8 cellular contexts compared by ENCODE assay signal in the genomic region with DNA sequence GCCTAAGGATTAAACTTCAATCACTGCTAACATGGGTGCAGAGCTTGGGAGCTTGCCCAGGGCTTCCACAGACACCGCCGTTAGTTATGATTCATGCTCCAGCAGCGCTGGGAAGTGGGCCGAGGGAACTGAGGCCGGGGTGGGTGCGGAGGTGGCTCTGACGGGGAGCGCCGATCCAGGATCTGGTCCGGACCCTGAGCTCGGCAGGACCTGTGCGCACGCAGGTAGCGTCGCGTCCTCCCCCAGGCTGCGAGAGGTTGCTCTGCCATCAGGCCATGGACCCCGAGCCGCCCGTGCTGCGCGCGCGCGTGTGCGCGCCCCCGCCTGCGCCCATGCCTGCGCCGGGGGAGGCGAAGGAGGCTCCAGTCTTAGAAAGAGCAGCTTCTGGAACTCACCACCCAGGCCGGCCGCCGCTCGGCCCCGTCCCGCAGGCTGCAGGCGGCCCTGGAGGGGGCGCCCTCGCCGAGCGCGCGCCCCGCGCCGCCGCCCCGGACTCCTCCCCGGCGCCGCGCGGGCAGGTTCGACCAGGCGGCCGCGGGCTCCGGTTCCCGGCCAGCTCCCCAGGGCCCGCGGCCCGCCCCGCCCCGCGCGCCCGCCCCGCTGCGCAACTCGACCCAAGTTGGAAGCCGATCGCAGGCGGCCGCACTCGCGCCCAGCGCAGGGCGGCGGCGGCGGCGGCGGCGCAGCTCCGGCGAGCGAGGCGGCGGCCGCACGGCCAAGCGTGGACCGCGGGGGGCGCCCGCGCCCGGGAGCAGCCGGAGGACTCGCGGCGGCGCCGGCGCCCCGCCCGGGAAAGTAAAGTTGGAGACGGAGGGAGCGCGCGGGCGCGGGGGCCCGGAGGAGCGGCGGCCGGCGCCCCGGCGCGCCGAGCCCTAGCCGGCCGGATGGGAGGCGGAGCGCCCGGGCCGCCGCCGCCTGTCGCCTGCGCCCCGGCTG. TPM values are rescaled to one million over a fixed set of nuclear protein-coding genes. Genes with fewer than 3 reads are reported as not detected.
DNase-seq lines count a peak whose midpoint lies in the region; ATAC-seq and TF ChIP-seq lines count a peak whose summit lies in the region.

No MANE protein-coding gene starts in this region.

- DNase-seq in BE2C (peak; percentile 81), HuH-7.5 (ENCODE audit: low spot score) (peak; percentile 97), astrocyte of the hippocampus (ENCODE audit: low read depth, low spot score) (peak; percentile 73), iPS-NIHi7 (ENCODE audit: extremely low spot score) (peak; percentile 86)

- peak overlapping the region; percentile 48 for H3K4me3 ChIP-seq in BE2C (ENCODE audit: low read depth, low read length)
- H3K4me3 ChIP-seq in subcutaneous abdominal adipose tissue (ENCODE audit: low read depth in 1 of 5, low read length in 5 of 5) = peak overlapping the region in 4 of 5 donors; percentile 32 to 53 (median 46)

- no peaks in the 10 kb centered on the region for H3K9me3 ChIP-seq in BE2C
- no peaks in the 10 kb centered on the region for H3K9me3 ChIP-seq in subcutaneous abdominal adipose tissue (ENCODE audit: control insufficient read depth in 5 of 5, low read length in 5 of 5)

- H3K27ac ChIP-seq in subcutaneous abdominal adipose tissue (ENCODE audit: low read depth, low read length) = no peak overlapping the region

- TF ChIP-seq CTCF in BE2C (IDR thresholded peaks at IDR 0.05; ENCODE audit: low read depth, low read length) = peak; percentile 21

- H3K36me3 ChIP-seq in BE2C (no peaks in the 10 kb centered on the region), subcutaneous abdominal adipose tissue (ENCODE audit: control insufficient read depth in 5 of 5, insufficient read depth in 5 of 5, low read length in 5 of 5) (no peaks in the 10 kb centered on the region)

- no peaks in the 10 kb centered on the region for H3K27me3 ChIP-seq in BE2C
- H3K27me3 ChIP-seq in subcutaneous abdominal adipose tissue (ENCODE audit: control insufficient read depth in 5 of 5, insufficient read depth in 4 of 5, low read length in 5 of 5) = peaks cover 25 to 57% (median 50%) of the 10 kb centered on the region in 5 donors

- no peak overlapping the region for H3K9ac ChIP-seq in subcutaneous abdominal adipose tissue (ENCODE audit: low read length in 5 of 5)

- ATAC-seq in HG03378 (IDR thresholded peaks at IDR 0.05; ENCODE audit: unreplicated experiment) (no peak), GM21786 (IDR thresholded peaks at IDR 0.05; ENCODE audit: unreplicated experiment) (no peak), GM18858 (IDR thresholded peaks at IDR 0.05; ENCODE audit: unreplicated experiment) (no peak)

- peaks cover 23% of the 10 kb centered on the region for H3K4me1 ChIP-seq in BE2C
- H3K4me1 ChIP-seq in subcutaneous abdominal adipose tissue (ENCODE audit: control insufficient read depth in 5 of 5, insufficient read depth in 5 of 5, low read length in 5 of 5) = peaks cover 0 to 23% (median 12%) of the 10 kb centered on the region in 5 donors

RNA-seq across cellular contexts. Expression of gene ADRA2C, which starts 0.6 kb away (rescaled TPM):
- 44.5 TPM for polyA plus RNA-seq in BE2C (2012; ENCODE audit: insufficient read depth, insufficient read length, low read depth)
